In the genomic region with DNA sequence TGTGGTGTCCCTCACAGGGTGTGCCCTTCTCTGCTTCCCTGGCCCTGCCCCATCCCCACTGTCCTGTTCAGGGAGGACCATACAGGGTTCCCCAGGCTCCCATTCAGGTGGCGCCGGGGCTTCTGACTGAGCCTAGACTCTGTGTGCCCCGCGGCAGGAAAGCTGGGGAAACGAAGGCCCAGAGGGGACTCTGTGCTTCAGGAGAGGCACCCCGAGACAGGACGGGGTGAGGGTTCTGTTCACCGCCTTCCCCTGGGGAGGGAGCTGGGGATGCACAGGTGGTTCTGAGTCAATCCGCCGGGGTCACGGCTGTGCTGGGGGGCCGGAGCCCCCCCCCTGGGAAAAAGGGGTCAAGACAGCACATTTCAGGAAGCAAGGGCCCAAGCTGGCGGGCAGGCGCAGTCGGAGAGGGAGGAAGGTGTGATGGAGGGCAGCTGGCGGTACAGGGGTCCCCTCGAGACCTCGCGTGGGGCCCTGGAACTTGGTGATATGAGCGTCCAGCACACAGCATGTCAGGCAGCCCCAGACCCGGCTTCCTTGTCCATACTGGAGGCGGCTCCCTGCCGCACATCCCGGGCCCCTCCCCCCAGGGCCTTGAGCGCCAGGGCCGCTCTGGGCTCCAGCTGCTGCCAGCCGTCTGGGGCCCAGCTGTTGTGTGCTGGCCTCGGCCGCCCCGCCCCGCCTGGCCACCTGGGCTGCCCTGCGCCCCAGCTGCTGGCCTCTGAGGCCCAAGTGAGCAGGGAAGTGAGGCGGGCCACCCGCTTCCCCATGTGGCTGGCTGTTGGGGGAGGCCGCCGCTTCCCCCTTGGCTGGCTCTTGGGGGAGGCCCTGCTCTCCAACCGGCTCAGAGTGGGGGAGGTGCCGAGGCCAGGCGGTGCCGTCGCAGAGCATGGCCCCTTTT, we compare ENCODE assay signal across 1 cellular context.
TF ChIP-seq lines count a peak whose summit lies in the region.

No MANE protein-coding gene starts in this region.

TF ChIP-seq in A549, 52 proteins besides CTCF, POLR2A, EP300 and RAD21 (continued from another document):
- TF ChIP-seq, protein P1, sequence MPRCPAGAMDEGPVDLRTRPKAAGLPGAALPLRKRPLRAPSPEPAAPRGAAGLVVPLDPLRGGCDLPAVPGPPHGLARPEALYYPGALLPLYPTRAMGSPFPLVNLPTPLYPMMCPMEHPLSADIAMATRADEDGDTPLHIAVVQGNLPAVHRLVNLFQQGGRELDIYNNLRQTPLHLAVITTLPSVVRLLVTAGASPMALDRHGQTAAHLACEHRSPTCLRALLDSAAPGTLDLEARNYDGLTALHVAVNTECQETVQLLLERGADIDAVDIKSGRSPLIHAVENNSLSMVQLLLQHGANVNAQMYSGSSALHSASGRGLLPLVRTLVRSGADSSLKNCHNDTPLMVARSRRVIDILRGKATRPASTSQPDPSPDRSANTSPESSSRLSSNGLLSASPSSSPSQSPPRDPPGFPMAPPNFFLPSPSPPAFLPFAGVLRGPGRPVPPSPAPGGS (IDR thresholded peaks at IDR 0.05) = no peak
- TF ChIP-seq, protein P2, sequence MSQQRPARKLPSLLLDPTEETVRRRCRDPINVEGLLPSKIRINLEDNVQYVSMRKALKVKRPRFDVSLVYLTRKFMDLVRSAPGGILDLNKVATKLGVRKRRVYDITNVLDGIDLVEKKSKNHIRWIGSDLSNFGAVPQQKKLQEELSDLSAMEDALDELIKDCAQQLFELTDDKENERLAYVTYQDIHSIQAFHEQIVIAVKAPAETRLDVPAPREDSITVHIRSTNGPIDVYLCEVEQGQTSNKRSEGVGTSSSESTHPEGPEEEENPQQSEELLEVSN (IDR thresholded peaks at IDR 0.05; ENCODE audit: borderline replicate concordance, low read depth) = no peak
- TF ChIP-seq HDAC2 (IDR thresholded peaks at IDR 0.05) = no peak
- TF ChIP-seq HOXB5 (CRISPR knock-in tag; IDR thresholded peaks at IDR 0.05) = no peak
- no peak for TF ChIP-seq GATA3 (IDR thresholded peaks at IDR 0.05; ENCODE audit: borderline replicate concordance)
- TF ChIP-seq, protein P3, sequence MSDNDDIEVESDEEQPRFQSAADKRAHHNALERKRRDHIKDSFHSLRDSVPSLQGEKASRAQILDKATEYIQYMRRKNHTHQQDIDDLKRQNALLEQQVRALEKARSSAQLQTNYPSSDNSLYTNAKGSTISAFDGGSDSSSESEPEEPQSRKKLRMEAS (IDR thresholded peaks at IDR 0.05) = no peak
- TF ChIP-seq HOXA7 (CRISPR knock-in tag; IDR thresholded peaks at IDR 0.05) = no peak
- TF ChIP-seq RARB (CRISPR knock-in tag; IDR thresholded peaks at IDR 0.05) = no peak
- TF ChIP-seq JUN (IDR thresholded peaks at IDR 0.05) = no peak
- TF ChIP-seq CHD4 (IDR thresholded peaks at IDR 0.05; ENCODE audit: borderline replicate concordance) = no peak
